In the genomic region with DNA sequence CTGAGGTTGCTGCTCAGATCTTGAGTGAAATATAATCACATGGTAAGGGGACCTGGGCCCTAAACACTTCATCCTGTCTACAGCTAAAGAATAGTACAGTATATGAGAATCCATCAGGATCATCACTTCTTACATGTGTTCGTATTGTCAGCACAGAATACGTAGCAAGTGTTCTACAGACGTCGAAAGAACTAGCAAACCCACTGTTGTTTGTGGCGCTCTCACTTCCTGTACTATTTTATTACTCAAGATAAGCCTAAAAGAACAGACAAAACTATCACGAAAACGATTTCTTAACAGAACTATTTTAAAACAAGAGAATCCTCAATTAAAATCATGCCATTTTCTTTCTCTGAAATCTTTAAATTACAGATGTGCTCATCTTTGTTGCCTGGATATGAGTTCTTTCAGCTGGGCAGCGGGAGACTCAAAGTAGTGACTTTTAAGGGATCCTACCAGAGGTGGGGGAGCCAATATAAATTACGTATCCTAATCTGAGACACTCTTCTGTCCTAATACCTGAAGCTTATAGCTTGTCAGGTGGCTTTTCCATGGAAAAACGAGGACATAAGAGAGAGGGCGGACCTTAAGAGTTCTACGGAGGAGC, we compare ENCODE assay signal across 8 cellular contexts. TPM values are rescaled to one million over a fixed set of nuclear protein-coding genes. Genes with fewer than 3 reads are reported as not detected.
DNase-seq lines count a peak whose midpoint lies in the region; ATAC-seq and TF ChIP-seq lines count a peak whose summit lies in the region.

No MANE protein-coding gene starts in this region.

- no peaks in the 10 kb centered on the region for H3K27me3 Mint-ChIP-seq in mesothelial cell of epicardium (ENCODE audit: low read depth)

- ATAC-seq in GM18498 (IDR thresholded peaks at IDR 0.05; ENCODE audit: unreplicated experiment), result peak; percentile 28
- ATAC-seq in aorta (ENCODE audit: low FRiP score), result no peak

- CTCF ChIA-PET in BJ (lab: Yijun Ruan, JAX), result interaction anchor here (0.6 to 4.0 kb wide), 11 partner anchors 20 to 228 kb away, joined by 3 to 23 read pairs (median 3); a partner anchor contains a TSS

- H3K36me3 Mint-ChIP-seq in mesothelial cell of epicardium, result peaks cover 8% of the 10 kb centered on the region

- H3K4me1 ChIP-seq in aorta (ENCODE audit: control insufficient read depth in 1 of 2, insufficient read depth in 2 of 2, low read length in 2 of 2), result peaks cover 0 to 2% of the 10 kb centered on the region in 2 donors

- peak overlapping the region; percentile 99 for H3K27ac Mint-ChIP-seq in mesothelial cell of epicardium

- WGBS in aorta, 2 donors, result 1 to 2% methylated on average over 12 of the region's 12 CpGs

- H3K9me3 ChIP-seq in aorta (ENCODE audit: control insufficient read depth, low read length), result no peaks in the 10 kb centered on the region

- no peaks in the 10 kb centered on the region for H3K27me3 ChIP-seq in BJ (ENCODE audit: control insufficient read depth, insufficient read depth, low read length)
- no peaks in the 10 kb centered on the region for H3K27me3 ChIP-seq in aorta (ENCODE audit: control insufficient read depth in 1 of 2, insufficient read depth in 2 of 2, low read length in 1 of 2)

- DNase-seq in BJ (ENCODE audit: low read depth) (no peak), RPMI8226 (peak; percentile 20), choroid plexus epithelial cell (ENCODE audit: low read depth) (peak; percentile 69), mesothelial cell of epicardium (ENCODE audit: low spot score in 2 of 2, unreplicated experiment in 2 of 2) (no peak), aorta (no peak), putamen (ENCODE audit: low spot score) (no peak), epidermal melanocyte (ENCODE audit: insufficient read length, low spot score) (no peak)

- no peaks in the 10 kb centered on the region for H3K9me3 Mint-ChIP-seq in mesothelial cell of epicardium

- H3K36me3 ChIP-seq in BJ (ENCODE audit: control insufficient read depth, insufficient read depth, low read length), result peaks cover 2% of the 10 kb centered on the region; the same call in 1 of the 2 replicates
- H3K36me3 ChIP-seq in aorta (ENCODE audit: control insufficient read depth in 1 of 2, insufficient read depth in 2 of 2, low read length in 1 of 2), result no peaks in the 10 kb centered on the region

- TF ChIP-seq CTCF in BJ (IDR thresholded peaks at IDR 0.05; ENCODE audit: insufficient read depth, low read depth, low read length) (no peak), choroid plexus epithelial cell (conservative IDR thresholded peaks at IDR 0.05; ENCODE audit: low read depth, low read length) (no peak), mesothelial cell of epicardium (IDR thresholded peaks at IDR 0.05; ENCODE audit: unreplicated experiment) (no peak)

- H3K4me3 Mint-ChIP-seq in mesothelial cell of epicardium, result peak overlapping the region; percentile 99

- intact Hi-C loops in aorta (cut with DNase I), result loop anchor here (5.0 to 10.0 kb wide), 5 partner anchors 54 to 253 kb away; a partner anchor contains a TSS

- peaks cover 35% of the 10 kb centered on the region for H3K4me1 Mint-ChIP-seq in mesothelial cell of epicardium

- POLR2A ChIA-PET in BJ (lab: Charles Lee), result interaction anchor here (0.7 to 1.0 kb wide), 2 partner anchors 116 to 130 kb away, joined by 4 to 7 read pairs; no protein-coding TSS in a partner anchor

- H3K4me3 ChIP-seq in BJ (ENCODE audit: low read depth, low read length), result peak overlapping the region; percentile 89
- peak overlapping the region; percentile 99 for H3K4me3 ChIP-seq in choroid plexus epithelial cell (ENCODE audit: low read depth, low read length)
- peak overlapping the region; percentile 63 to 92 for H3K4me3 ChIP-seq in aorta (ENCODE audit: low read length in 2 of 2)

- peak overlapping the region; percentile 75 to 87 for H3K27ac ChIP-seq in aorta (ENCODE audit: low read depth in 1 of 2, low read length in 2 of 2)

RNA-seq across cellular contexts. Expression of a gene that starts 0.7 kb away (rescaled TPM):
- 7.2 and 9.3 TPM in 2 replicates for polyA plus RNA-seq in BJ (2011; rRNA removed)
- polyA minus RNA-seq in BJ (2011; rRNA and poly(A)+ RNA removed), result 6.7 and 7.3 TPM in 2 replicates
- total RNA-seq in mesothelial cell of epicardium, result 26.5 to 30.0 TPM (median 27.6 TPM) in 3 replicates
- 10 to 100 TPM; 20.2 to 27.3 TPM for total RNA-seq in aorta
- 10 to 100 TPM in 1 of 2 donors, 1 to 10 TPM in 1; 9.3 to 17.7 TPM for polyA plus RNA-seq in aorta

RNA-seq across cellular contexts. Expression of a gene that starts 1.4 kb away (rescaled TPM):
- polyA plus RNA-seq in BJ (2011; rRNA removed), result 65.1 and 165 TPM in 2 replicates
- 90.1 and 104 TPM in 2 replicates for polyA minus RNA-seq in BJ (2011; rRNA and poly(A)+ RNA removed)
- total RNA-seq in mesothelial cell of epicardium, result 109 to 118 TPM (median 116 TPM) in 3 replicates
- total RNA-seq in aorta, result 100 to 1,000 TPM; 105 to 109 TPM
- 10 to 100 TPM; 39.1 to 65.0 TPM for polyA plus RNA-seq in aorta

RNA-seq across cellular contexts. Expression of a gene that starts 56.2 kb away (rescaled TPM):
- 48.9 and 93.7 TPM in 2 replicates for polyA plus RNA-seq in BJ (2011; rRNA removed)
- 61.1 and 90.9 TPM in 2 replicates for polyA minus RNA-seq in BJ (2011; rRNA and poly(A)+ RNA removed)
- total RNA-seq in mesothelial cell of epicardium, result 145 to 163 TPM (median 154 TPM) in 3 replicates
- 10 to 100 TPM; 29.2 to 61.0 TPM for total RNA-seq in aorta
- polyA plus RNA-seq in aorta, result 10 to 100 TPM; 10.8 to 73.4 TPM

Comparison
In these comparisons a context has a peak if more than half of its experiments do, and no peak if none do; other contexts are left out.
1. DNase-seq: peak in RPMI8226 (single experiment) and choroid plexus epithelial cell (single experiment); none in BJ (single experiment), mesothelial cell of epicardium (0 of 2), aorta (0 of 2), putamen (single experiment) and epidermal melanocyte (single experiment).
2. Peak in every context shown above with its lines, with median percentiles within 50 percentile points of each other: H3K4me3 ChIP-seq.